ENCODE assay signal across 27 cellular contexts in genomic region chr3:123893012-123893411, GRCh38.
"Had no signal": no experiment of that assay in that cellular context is flagged by ENCODE, and none has a peak within 500 bp of the region (broad histone marks: within the 10 kb centered on the region; RNA-seq: fewer than 3 reads in every experiment).

No MANE protein-coding gene starts in this region.

- H3K36me3 ChIP-seq: stomach, suprapubic skin, thoracic aorta, thyroid gland, tibial artery, tibial nerve, transverse colon, upper lobe of left lung, upper lobe of right lung, uterus, vagina had no signal

- H3K9me3 ChIP-seq: testis, thoracic aorta, thyroid gland, upper lobe of right lung, uterus had no signal

- DNase-seq: stimulated activated CD4-positive, alpha-beta T cell treated with anti-CD3 and anti-CD28 coated beads, Interleukin-2, amount 100 ng/mL, for 48 hours; stimulated activated CD4-positive, alpha-beta T cell treated with anti-CD3 and anti-CD28 coated beads, Interleukin-4, amount 100 ng/mL, for 1 hour; stimulated activated CD4-positive, alpha-beta T cell treated with anti-CD3 and anti-CD28 coated beads, Interleukin-4, amount 100 ng/mL, for 24 hours; stimulated activated CD4-positive, alpha-beta T cell treated with anti-CD3 and anti-CD28 coated beads, Interleukin-4, amount 100 ng/mL, for 4 hours; stimulated activated CD8-positive, alpha-beta memory T cell treated with anti-CD3 and anti-CD28 coated beads, Interleukin-4, amount 100 ng/mL, for 48 hours; stimulated activated naive B cell treated with anti-CD40 and anti-IgM and Interleukin-4, amounts not matched to agents 10 μg/mL and 1 μg/mL and 100 μg/mL, for 72 hours; stimulated activated naive CD4-positive, alpha-beta T cell; stimulated activated naive CD4-positive, alpha-beta T cell treated with Interleukin-2 at 50 U/mL for 16 hours; stimulated activated naive CD8-positive, alpha-beta T cell treated with anti-CD3 and anti-CD28 coated beads, Interleukin-15, amount 100 ng/mL, for 72 hours; stimulated activated naive CD8-positive, alpha-beta T cell treated with anti-CD3 and anti-CD28 coated beads, Interleukin-15, Interleukin-2, amounts not matched to agents 100 U/mL and 50 U/mL, for 24 hours; stomach; substantia nigra; testis; thyroid gland; tibial artery; transverse colon; trophoblast cell; upper lobe of left lung; upper lobe of right lung; uterus had no signal

- FAIRE-seq: urothelium cell line had no signal

- H3K27me3 ChIP-seq: stomach, suprapubic skin, testis, thyroid gland, tibial artery, tibial nerve, transverse colon, upper lobe of left lung, upper lobe of right lung, uterus, vagina had no signal

- H3K27ac ChIP-seq: stomach, suprapubic skin, testis, thoracic aorta, thyroid gland, tibial artery, tibial nerve, transverse colon, upper lobe of left lung, upper lobe of right lung, uterus, vagina had no signal

- H3K4me3 ChIP-seq: stomach, suprapubic skin, testis, thoracic aorta, thyroid gland, tibial artery, tibial nerve, transverse colon, upper lobe of left lung, upper lobe of right lung, uterus, vagina had no signal

- H3K4me1 ChIP-seq: stomach, suprapubic skin, testis, thyroid gland, tibial artery, tibial nerve, transverse colon, upper lobe of left lung, upper lobe of right lung, uterus, vagina had no signal

- ATAC-seq: stimulated activated effector memory CD8-positive, alpha-beta T cell treated with anti-CD3 and anti-CD28 coated beads, Interleukin-12 subunit alpha, Interleukin-12 subunit beta, amount 100 ng/mL, for 72 hours; stimulated activated memory B cell treated with anti-CD40 and anti-IgM and Interleukin-4, amounts not matched to agents 10 μg/mL and 1 μg/mL and 100 μg/mL, for 72 hours; stimulated activated naive B cell treated with anti-CD40 and anti-IgM and Interleukin-4, amounts not matched to agents 10 μg/mL and 1 μg/mL and 100 μg/mL, for 72 hours; stimulated activated naive CD8-positive, alpha-beta T cell treated with anti-CD3 and anti-CD28 coated beads, Interleukin-15, amount 100 ng/mL, for 72 hours; stimulated activated naive CD8-positive, alpha-beta T cell treated with anti-CD3 and anti-CD28 coated beads, Interleukin-15, Interleukin-2, amounts not matched to agents 100 U/mL and 50 U/mL, for 24 hours; upper lobe of right lung had no signal
